Comparison of ENCODE assay signal across 16 cellular contexts in genomic region chr4:78481180-78481579, GRCh38.
DNase-seq lines count a peak whose midpoint lies in the region; ATAC-seq, FAIRE-seq and TF ChIP-seq lines count a peak whose summit lies in the region.
"Had no signal": no experiment of that assay in that cellular context is flagged by ENCODE, and none has a peak within 500 bp of the region (broad histone marks: within the 10 kb centered on the region; RNA-seq: fewer than 3 reads in every experiment).

No MANE protein-coding gene starts in this region.

- ATAC-seq in GM19324 (IDR thresholded peaks at IDR 0.05; ENCODE audit: low FRiP score, unreplicated experiment) (no peak), HG03135 (IDR thresholded peaks at IDR 0.05; ENCODE audit: unreplicated experiment) (no peak)

- FAIRE-seq in RCC 7860 (lab: Jason Lieb, UNC): no peak
- FAIRE-seq: G401.6, urothelium cell line had no signal

- TF ChIP-seq CTCF in AG09319 (IDR thresholded peaks at IDR 0.05; ENCODE audit: low read depth, low read length): no peak

- peak; percentile 58 for DNase-seq in AG09319 (ENCODE audit: extremely low read depth, low read depth)
- peak; percentile 10 for DNase-seq in RCC 7860 (ENCODE audit: low spot score)
- DNase-seq in epidermal melanocyte (ENCODE audit: insufficient read length, low spot score): peak; percentile 28
- peak; percentile 66 for DNase-seq in myocyte (ENCODE audit: low read depth)
- DNase-seq in SKM-1 (lab: John Stamatoyannopoulos, UW; ENCODE audit: unreplicated experiment): no peak
- no peak for DNase-seq in NCI-H1694 treated with DMSO at 0.1 percent for 48 hours (lab: John Stamatoyannopoulos, UW)
- DNase-seq: activated CD4-positive, alpha-beta T cell treated with anti-CD3 and anti-CD28 coated beads, Interleukin-2, amount 50 U/mL, for 48 hours; activated gamma-delta T cell; glutamatergic neuron; Kasumi-1; left ventricle myocardium inferior; stimulated activated CD4-positive, alpha-beta T cell treated with anti-CD3 and anti-CD28 coated beads, Interleukin-15, amount 100 ng/mL, for 24 hours had no signal

Comparison
In these comparisons a context has a peak if more than half of its experiments do, and no peak if none do; other contexts are left out.
1. DNase-seq: peak in AG09319 (single experiment), RCC 7860 (single experiment), epidermal melanocyte (single experiment) and myocyte (single experiment); none in SKM-1 (single experiment) and NCI-H1694 treated with DMSO at 0.1 percent for 48 hours (single experiment).